Comparison of ENCODE assay signal across 1 cellular context in genomic region chr4:118012142-118012541, GRCh38.
TF ChIP-seq lines count a peak whose summit lies in the region.

No MANE protein-coding gene starts in this region.

TF ChIP-seq in HCT116, 20 proteins besides CTCF, POLR2A, EP300 and RAD21 (continued from another document):
- TF ChIP-seq, protein P1, sequence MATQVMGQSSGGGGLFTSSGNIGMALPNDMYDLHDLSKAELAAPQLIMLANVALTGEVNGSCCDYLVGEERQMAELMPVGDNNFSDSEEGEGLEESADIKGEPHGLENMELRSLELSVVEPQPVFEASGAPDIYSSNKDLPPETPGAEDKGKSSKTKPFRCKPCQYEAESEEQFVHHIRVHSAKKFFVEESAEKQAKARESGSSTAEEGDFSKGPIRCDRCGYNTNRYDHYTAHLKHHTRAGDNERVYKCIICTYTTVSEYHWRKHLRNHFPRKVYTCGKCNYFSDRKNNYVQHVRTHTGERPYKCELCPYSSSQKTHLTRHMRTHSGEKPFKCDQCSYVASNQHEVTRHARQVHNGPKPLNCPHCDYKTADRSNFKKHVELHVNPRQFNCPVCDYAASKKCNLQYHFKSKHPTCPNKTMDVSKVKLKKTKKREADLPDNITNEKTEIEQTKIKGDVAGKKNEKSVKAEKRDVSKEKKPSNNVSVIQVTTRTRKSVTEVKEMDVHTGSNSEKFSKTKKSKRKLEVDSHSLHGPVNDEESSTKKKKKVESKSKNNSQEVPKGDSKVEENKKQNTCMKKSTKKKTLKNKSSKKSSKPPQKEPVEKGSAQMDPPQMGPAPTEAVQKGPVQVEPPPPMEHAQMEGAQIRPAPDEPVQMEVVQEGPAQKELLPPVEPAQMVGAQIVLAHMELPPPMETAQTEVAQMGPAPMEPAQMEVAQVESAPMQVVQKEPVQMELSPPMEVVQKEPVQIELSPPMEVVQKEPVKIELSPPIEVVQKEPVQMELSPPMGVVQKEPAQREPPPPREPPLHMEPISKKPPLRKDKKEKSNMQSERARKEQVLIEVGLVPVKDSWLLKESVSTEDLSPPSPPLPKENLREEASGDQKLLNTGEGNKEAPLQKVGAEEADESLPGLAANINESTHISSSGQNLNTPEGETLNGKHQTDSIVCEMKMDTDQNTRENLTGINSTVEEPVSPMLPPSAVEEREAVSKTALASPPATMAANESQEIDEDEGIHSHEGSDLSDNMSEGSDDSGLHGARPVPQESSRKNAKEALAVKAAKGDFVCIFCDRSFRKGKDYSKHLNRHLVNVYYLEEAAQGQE (IDR thresholded peaks at IDR 0.05; ENCODE audit: low read depth) = no peak
- no peak for TF ChIP-seq ZFX (IDR thresholded peaks at IDR 0.05)
- no peak for TF ChIP-seq SRF (IDR thresholded peaks at IDR 0.05; ENCODE audit: low read depth)
- TF ChIP-seq CEBPB (IDR thresholded peaks at IDR 0.05; ENCODE audit: low read depth) = no peak
